Comparison of ENCODE assay signal across 10 cellular contexts in genomic region chr11:120546312-120547205, GRCh38. TPM values are rescaled to one million over a fixed set of nuclear protein-coding genes. Genes with fewer than 3 reads are reported as not detected.
A peak's percentile ranks its signal among the peaks of the same experiment; 100 is the strongest.
DNase-seq lines count a peak whose midpoint lies in the region; ATAC-seq and TF ChIP-seq lines count a peak whose summit lies in the region.
"Had no signal": no experiment of that assay in that cellular context is flagged by ENCODE, and none has a peak within 500 bp of the region (broad histone marks: within the 10 kb centered on the region; RNA-seq: fewer than 3 reads in every experiment).

No MANE protein-coding gene starts in this region.

- H3K27ac Mint-ChIP-seq in mesothelial cell of epicardium: peak overlapping the region; percentile 83
- H3K27ac Mint-ChIP-seq: T-helper 1 cell treated with Interleukin-12 subunit alpha and Interleukin-12 subunit beta and Interleukin-4 antibody, amounts not matched to agents 30 μg/mL and 1 μg/mL, for 36 hours had no signal

- H2AFZ ChIP-seq in IMR-90 (replicated peaks; ENCODE audit: low read length, poor library complexity): peak overlapping the region; percentile 82

- peak overlapping the region; percentile 37 to 83; a peak in 3 of 4 replicates for H4K8ac ChIP-seq in IMR-90 (ENCODE audit: low read depth in 2 of 2, low read length in 2 of 2)

- peaks cover 10% of the 10 kb centered on the region for H4K20me1 ChIP-seq in IMR-90 (ENCODE audit: insufficient read depth, low read length)

- peak overlapping the region; percentile 90 for H3K4ac ChIP-seq in IMR-90 (ENCODE audit: low read depth, low read length)

- H3K18ac ChIP-seq in IMR-90 (ENCODE audit: low read depth, low read length): peak overlapping the region; percentile 55

- peaks cover 12% of the 10 kb centered on the region for H3K9me3 Mint-ChIP-seq in mesothelial cell of epicardium
- H3K9me3 Mint-ChIP-seq: T-helper 1 cell treated with Interleukin-12 subunit alpha and Interleukin-12 subunit beta and Interleukin-4 antibody, amounts not matched to agents 30 μg/mL and 1 μg/mL, for 36 hours had no signal

- H3K4me1 ChIP-seq in IMR-90 (ENCODE audit: control insufficient read depth, insufficient read depth, low read length): peaks cover 23% of the 10 kb centered on the region
- H3K4me1 ChIP-seq in colonic mucosa: no peaks in the 10 kb centered on the region

- no peak overlapping the region for H3K4me3 ChIP-seq in IMR-90 (ENCODE audit: insufficient read depth, low read depth, low read length)
- no peak overlapping the region for H3K4me3 ChIP-seq in colonic mucosa

- peaks cover 24% of the 10 kb centered on the region for H3K9me1 ChIP-seq in IMR-90 (ENCODE audit: insufficient read depth, low read length)

- H3K4me1 Mint-ChIP-seq in mesothelial cell of epicardium: peaks cover 38% of the 10 kb centered on the region

- H2BK5ac ChIP-seq in IMR-90 (ENCODE audit: low read depth, low read length, poor library complexity, severe bottlenecking): peak overlapping the region; percentile 74

- H3K79me1 ChIP-seq in IMR-90 (ENCODE audit: low read depth in 1 of 2, low read length in 2 of 2): no peaks in the 10 kb centered on the region

- H3K56ac ChIP-seq in IMR-90 (ENCODE audit: extremely low read depth, insufficient read depth, low read length): peak overlapping the region; percentile 48; the same call in 1 of the 2 replicates

- H4K5ac ChIP-seq in IMR-90 (ENCODE audit: low read depth, low read length): peak overlapping the region; percentile 65

- in situ Hi-C loops in ACHN (cut with HindIII; ENCODE audit: low pct_ligation_motif_present, low pct_unique_long_range_greater_than_20kb, low sequenced_read_pairs) (no loop called here), IMR-90 (cut with MboI; ENCODE audit: low sequenced_read_pairs) (no loop called here)

- POLR2A ChIA-PET in IMR-90 (lab: Charles Lee; ENCODE audit: unreplicated experiment): interaction anchor here (0.5 kb wide), 1 partner anchor 39 kb away, joined by 3 read pairs; no protein-coding TSS in a partner anchor

- no peak for TF ChIP-seq RAD21 in IMR-90 (IDR thresholded peaks at IDR 0.05; ENCODE audit: low read length)

- dilution Hi-C loops in IMR-90 (cut with HindIII; ENCODE audit: low sequenced_read_pairs, unreplicated experiment): no loop called here

- H3K4me3 Mint-ChIP-seq in mesothelial cell of epicardium: no peak overlapping the region
- H3K4me3 Mint-ChIP-seq: T-helper 1 cell treated with Interleukin-12 subunit alpha and Interleukin-12 subunit beta and Interleukin-4 antibody, amounts not matched to agents 30 μg/mL and 1 μg/mL, for 36 hours had no signal

- peak overlapping the region; percentile 83 for H4K91ac ChIP-seq in IMR-90 (ENCODE audit: insufficient read depth, low read depth, low read length)

- DNase-seq in ACHN: peak; percentile 84
- DNase-seq in IMR-90: peak; percentile 98
- peak; percentile 55 for DNase-seq in colonic mucosa
- no peak for DNase-seq in mesothelial cell of epicardium (ENCODE audit: low spot score in 2 of 2, unreplicated experiment in 2 of 2)
- DNase-seq in left lobe of liver (ENCODE audit: low spot score): no peak
- no peak for DNase-seq in NCI-H2107 treated with DMSO at 0.1 percent for 48 hours (lab: John Stamatoyannopoulos, UW; ENCODE audit: unreplicated experiment)
- DNase-seq: DND-41 had no signal

- peak overlapping the region; percentile 93 for H2AK9ac ChIP-seq in IMR-90 (replicated peaks; ENCODE audit: low read depth, low read length, poor library complexity)

- H2BK120ac ChIP-seq in IMR-90 (ENCODE audit: low read depth, low read length): peak overlapping the region; percentile 92

- H3K9ac ChIP-seq in IMR-90 (ENCODE audit: low read depth, low read length) (peak overlapping the region; percentile 4; the same call in 1 of the 2 replicates), colonic mucosa (ENCODE audit: low read depth in 2 of 2, low read length in 2 of 2) (no peak overlapping the region)

- H2BK15ac ChIP-seq in IMR-90 (ENCODE audit: low read depth, low read length): peak overlapping the region; percentile 63; the same call in 2 of the 3 replicates

- H3K27me3 Mint-ChIP-seq in mesothelial cell of epicardium (ENCODE audit: low read depth): peaks cover 2% of the 10 kb centered on the region

- peak overlapping the region; percentile 89 for H2AK5ac ChIP-seq in IMR-90 (ENCODE audit: low read depth, low read length)

- TF ChIP-seq POLR2A in IMR-90 (IDR thresholded peaks at IDR 0.05; ENCODE audit: low read depth, low read length): no peak

- peak overlapping the region; percentile 28 for H3K4me2 ChIP-seq in IMR-90 (ENCODE audit: low read depth, low read length)

- TF ChIP-seq CTCF in IMR-90 (conservative IDR thresholded peaks at IDR 0.05; ENCODE audit: low read depth, low read length): no peak
- TF ChIP-seq CTCF in colonic mucosa (IDR thresholded peaks at IDR 0.05): no peak
- TF ChIP-seq CTCF in mesothelial cell of epicardium (IDR thresholded peaks at IDR 0.05; ENCODE audit: unreplicated experiment): no peak

- ATAC-seq in IMR-90 (ENCODE audit: low read depth) (peak; percentile 86), left lobe of liver (no peak), GM21723 (IDR thresholded peaks at IDR 0.05; ENCODE audit: unreplicated experiment) (no peak), GM18861 (IDR thresholded peaks at IDR 0.05; ENCODE audit: unreplicated experiment) (no peak)

- intact Hi-C loops in IMR-90 (cut with micrococcal nuclease) (loop anchor here (2.0 to 10.0 kb wide), 3 partner anchors 30 to 209 kb away; partner anchors contain the start of gene ARHGEF12), colonic mucosa (cut with DNase I) (no loop called here)

- no peaks in the 10 kb centered on the region for H3K36me3 ChIP-seq in IMR-90 (ENCODE audit: control insufficient read depth, insufficient read depth, low read length)
- no peaks in the 10 kb centered on the region for H3K36me3 ChIP-seq in colonic mucosa

- peak overlapping the region; percentile 84 for H2BK20ac ChIP-seq in IMR-90 (ENCODE audit: low read depth, low read length)

- H3K27ac ChIP-seq in IMR-90 (ENCODE audit: insufficient read depth, low read length): peak overlapping the region; percentile 64
- H3K27ac ChIP-seq in colonic mucosa: no peak overlapping the region

- H3K23ac ChIP-seq in IMR-90 (ENCODE audit: low read depth, low read length): peak overlapping the region; percentile 83

- peak overlapping the region; percentile 86 for H3K14ac ChIP-seq in IMR-90 (replicated peaks; ENCODE audit: low read depth, low read length)

- H3K9me3 ChIP-seq in IMR-90 (ENCODE audit: control insufficient read depth, insufficient read depth, low read length) (no peaks in the 10 kb centered on the region), colonic mucosa (no peaks in the 10 kb centered on the region)

- BruUV-seq in IMR-90 (replicated peaks; lab: Mats Ljungman, UMichigan): no TSS peak

- WGBS in IMR-90 (ENCODE audit: extremely low coverage in 2 of 2, insufficient read length in 1 of 2), 2 experiments: 24% methylated on average over 4 of the region's 17 CpGs; no CpG with 5 or more reads in 1 of the 2 experiments

- H3K27me3 ChIP-seq in IMR-90 (ENCODE audit: control insufficient read depth, insufficient read depth, low read length): no peaks in the 10 kb centered on the region
- peaks cover 3% of the 10 kb centered on the region for H3K27me3 ChIP-seq in colonic mucosa

- peaks cover 1% of the 10 kb centered on the region for H3K36me3 Mint-ChIP-seq in mesothelial cell of epicardium

- CTCF ChIA-PET in IMR-90 (lab: Yijun Ruan, JAX): interaction anchor here (0.8 to 2.2 kb wide), 3 partner anchors 16 to 29 kb away, joined by 4 to 7 read pairs (median 4); no protein-coding TSS in a partner anchor

TF ChIP-seq in IMR-90, 13 proteins besides CTCF, POLR2A, EP300 and RAD21 (continues in another document):
- TF ChIP-seq RCOR1 (IDR thresholded peaks at IDR 0.05; ENCODE audit: insufficient replicate concordance, low read length) (no peak), MXI1 (IDR thresholded peaks at IDR 0.05; ENCODE audit: borderline replicate concordance, low read depth, low read length) (no peak), MAZ (IDR thresholded peaks at IDR 0.05; ENCODE audit: borderline replicate concordance, low read depth, low read length) (peak; percentile 42; the same call in 1 of the 2 replicates), BHLHE40 (IDR thresholded peaks at IDR 0.05; ENCODE audit: low read depth, low read length) (peak; percentile 46; the same call in 1 of the 2 replicates), ELK1 (IDR thresholded peaks at IDR 0.05; ENCODE audit: borderline replicate concordance, low read depth, low read length) (no peak), CHD1 (IDR thresholded peaks at IDR 0.05; ENCODE audit: low read depth, low read length) (no peak), CEBPB (IDR thresholded peaks at IDR 0.05; ENCODE audit: low read depth, low read length) (peak; percentile 39; the same call in 1 of the 2 replicates), SMC3 (IDR thresholded peaks at IDR 0.05; ENCODE audit: low read depth, low read length) (no peak), USF2 (IDR thresholded peaks at IDR 0.05; ENCODE audit: low read depth, low read length) (no peak), RFX5 (IDR thresholded peaks at IDR 0.05; ENCODE audit: low read depth, low read length) (no peak), NFE2L2 (IDR thresholded peaks at IDR 0.05; ENCODE audit: low read depth, low read length) (no peak), FOS (IDR thresholded peaks at IDR 0.05; ENCODE audit: low read depth, low read length) (peak; percentile 48)

RNA-seq across cellular contexts. Expression of gene GRIK4, which starts 35.0 kb away (rescaled TPM):
- under 0.01 and 0.18 TPM in 2 replicates for total RNA-seq in IMR-90 (2012; rRNA removed)
- 0.29 and 0.38 TPM in 2 replicates for polyA plus RNA-seq in IMR-90 (2012; rRNA removed)
- 0.25 and 0.36 TPM in 2 replicates for polyA plus RNA-seq in IMR-90 (2012; cell fraction: cytosol; rRNA removed)
- 0.39 and 0.41 TPM in 2 replicates for polyA plus RNA-seq in IMR-90 (2012; cell fraction: nucleus; rRNA removed; ENCODE audit: low replicate concordance)
- total RNA-seq in colonic mucosa: under 1 TPM; 0.10 to 0.21 TPM
- total RNA-seq in mesothelial cell of epicardium: 1.5 to 2.2 TPM (median 1.8 TPM) in 3 replicates
- 0.05 TPM for total RNA-seq in left lobe of liver

Comparison
In these comparisons a context has a peak if more than half of its experiments do, and no peak if none do; other contexts are left out.
1. DNase-seq: peak in ACHN (single experiment), IMR-90 (single experiment) and colonic mucosa (single experiment); none in mesothelial cell of epicardium (0 of 2), left lobe of liver (single experiment) and NCI-H2107 treated with DMSO at 0.1 percent for 48 hours (single experiment).